In genomic region chr11:14852571-14853177, GRCh38 we compare ENCODE assay signal across 21 cellular contexts. TPM values are rescaled to one million over a fixed set of nuclear protein-coding genes. Genes with fewer than 3 reads are reported as not detected.
DNase-seq lines count a peak whose midpoint lies in the region; ATAC-seq and TF ChIP-seq lines count a peak whose summit lies in the region.
"Had no signal": no experiment of that assay in that cellular context is flagged by ENCODE, and none has a peak within 500 bp of the region (broad histone marks: within the 10 kb centered on the region; RNA-seq: fewer than 3 reads in every experiment).

No MANE protein-coding gene starts in this region.

- DNase-seq in activated CD4-positive, alpha-beta memory T cell treated with anti-CD3 and anti-CD28 coated beads for 36 hours: peak; percentile 20
- DNase-seq in activated CD4-positive, alpha-beta memory T cell treated with anti-CD3 and anti-CD28 coated beads, Interleukin-2, amount 10 ng/mL, durations not matched to agents 7 days and 5 days: no peak
- DNase-seq in ELF-1 (ENCODE audit: low read depth, low spot score) (peak; percentile 2), fibroblast of villous mesenchyme (ENCODE audit: low read depth) (peak; percentile 5), GM19238 (ENCODE audit: insufficient read length, low spot score) (no peak)
- DNase-seq in activated T-helper 1 cell treated with anti-CD3 and anti-CD28 coated beads, Interleukin-12 subunit alpha, Interleukin-12 subunit beta, Interleukin-2, Interleukin-4 antibody, amounts not matched to agents 30 ng/mL and 10 ng/mL and 1 ng/mL, durations not matched to agents 14 hours and 24 hours and 36 hours (ENCODE audit: low spot score): no peak
- DNase-seq in T-helper 2 cell treated with Interferon-gamma antibody and Interleukin-4, amounts not matched to agents 5 μg/mL and 100 μg/mL, for 36 hours (ENCODE audit: low spot score): no peak
- DNase-seq: activated B cell treated with CpG ODN at 0.5 μM for 24 hours; activated naive CD4-positive, alpha-beta T cell treated with anti-CD3 and anti-CD28 coated beads, Interleukin-2, amount 50 U/mL, for 16 hours; DMS79; head of caudate nucleus; MM.1S; NCI-H187; NCI-H510A treated with DMSO at 0.1 percent for 48 hours; right cardiac atrium; SHP77; stimulated activated naive CD4-positive, alpha-beta T cell treated with Interleukin-2 at 50 U/mL for 16 hours; upper lobe of left lung had no signal

- POLR2A ChIA-PET in activated CD4-positive, alpha-beta memory T cell treated with anti-CD3 and anti-CD28 coated beads for 36 hours (lab: Charles Lee): no interaction called here
- POLR2A ChIA-PET in activated CD4-positive, alpha-beta memory T cell treated with anti-CD3 and anti-CD28 coated beads, Interleukin-2, amount 10 ng/mL, durations not matched to agents 7 days and 5 days (lab: Charles Lee): no interaction called here

- H3K9me3 Mint-ChIP-seq in activated CD4-positive, alpha-beta memory T cell treated with anti-CD3 and anti-CD28 coated beads for 36 hours: peaks cover 10% of the 10 kb centered on the region
- H3K9me3 Mint-ChIP-seq in activated CD4-positive, alpha-beta memory T cell treated with anti-CD3 and anti-CD28 coated beads, Interleukin-2, amount 10 ng/mL, durations not matched to agents 7 days and 5 days: peaks cover 2% of the 10 kb centered on the region
- H3K9me3 Mint-ChIP-seq in activated T-helper 1 cell treated with anti-CD3 and anti-CD28 coated beads, Interleukin-12 subunit alpha, Interleukin-12 subunit beta, Interleukin-2, Interleukin-4 antibody, amounts not matched to agents 30 ng/mL and 10 ng/mL and 1 ng/mL, durations not matched to agents 14 hours and 24 hours and 36 hours: peaks cover 23% of the 10 kb centered on the region
- H3K9me3 Mint-ChIP-seq in T-helper 2 cell treated with Interferon-gamma antibody and Interleukin-4, amounts not matched to agents 5 μg/mL and 100 μg/mL, for 36 hours: peaks cover 22% of the 10 kb centered on the region
- H3K9me3 Mint-ChIP-seq: activated B cell treated with CpG ODN at 0.5 μM for 24 hours had no signal

- no peak for ATAC-seq in HG03432 (IDR thresholded peaks at IDR 0.05; ENCODE audit: unreplicated experiment)
- ATAC-seq: right cardiac atrium had no signal

- H3K4me3 ChIP-seq in fibroblast of villous mesenchyme (ENCODE audit: low read depth, low read length): no peak overlapping the region
- H3K4me3 ChIP-seq: BLaER1 treated with 17β-estradiol and CSF1 and Interleukin-3, amounts not matched to agents 10 nM and 100 nM; upper lobe of left lung had no signal

- peaks cover 18% of the 10 kb centered on the region for H3K4me1 Mint-ChIP-seq in activated CD4-positive, alpha-beta memory T cell treated with anti-CD3 and anti-CD28 coated beads for 36 hours (ENCODE audit: low read depth)
- peaks cover 5% of the 10 kb centered on the region for H3K4me1 Mint-ChIP-seq in activated CD4-positive, alpha-beta memory T cell treated with anti-CD3 and anti-CD28 coated beads, Interleukin-2, amount 10 ng/mL, durations not matched to agents 7 days and 5 days
- peaks cover 21% of the 10 kb centered on the region for H3K4me1 Mint-ChIP-seq in activated T-helper 1 cell treated with anti-CD3 and anti-CD28 coated beads, Interleukin-12 subunit alpha, Interleukin-12 subunit beta, Interleukin-2, Interleukin-4 antibody, amounts not matched to agents 30 ng/mL and 10 ng/mL and 1 ng/mL, durations not matched to agents 14 hours and 24 hours and 36 hours (ENCODE audit: low read depth)
- H3K4me1 Mint-ChIP-seq in T-helper 2 cell treated with Interferon-gamma antibody and Interleukin-4, amounts not matched to agents 5 μg/mL and 100 μg/mL, for 36 hours (ENCODE audit: low read depth): peaks cover 4% of the 10 kb centered on the region
- H3K4me1 Mint-ChIP-seq: activated B cell treated with CpG ODN at 0.5 μM for 24 hours had no signal

- H3K4me3 Mint-ChIP-seq in activated CD4-positive, alpha-beta memory T cell treated with anti-CD3 and anti-CD28 coated beads for 36 hours: no peak overlapping the region
- H3K4me3 Mint-ChIP-seq in activated CD4-positive, alpha-beta memory T cell treated with anti-CD3 and anti-CD28 coated beads, Interleukin-2, amount 10 ng/mL, durations not matched to agents 7 days and 5 days: no peak overlapping the region
- H3K4me3 Mint-ChIP-seq in activated T-helper 1 cell treated with anti-CD3 and anti-CD28 coated beads, Interleukin-12 subunit alpha, Interleukin-12 subunit beta, Interleukin-2, Interleukin-4 antibody, amounts not matched to agents 30 ng/mL and 10 ng/mL and 1 ng/mL, durations not matched to agents 14 hours and 24 hours and 36 hours: no peak overlapping the region
- no peak overlapping the region for H3K4me3 Mint-ChIP-seq in T-helper 2 cell treated with Interferon-gamma antibody and Interleukin-4, amounts not matched to agents 5 μg/mL and 100 μg/mL, for 36 hours
- H3K4me3 Mint-ChIP-seq: activated B cell treated with CpG ODN at 0.5 μM for 24 hours; T-helper 1 cell treated with Interleukin-12 subunit alpha and Interleukin-12 subunit beta and Interleukin-4 antibody, amounts not matched to agents 30 μg/mL and 1 μg/mL, for 36 hours had no signal

- H3K27ac Mint-ChIP-seq in activated CD4-positive, alpha-beta memory T cell treated with anti-CD3 and anti-CD28 coated beads for 36 hours: no peak overlapping the region
- H3K27ac Mint-ChIP-seq in activated CD4-positive, alpha-beta memory T cell treated with anti-CD3 and anti-CD28 coated beads, Interleukin-2, amount 10 ng/mL, durations not matched to agents 7 days and 5 days: no peak overlapping the region
- peak overlapping the region; percentile 58 for H3K27ac Mint-ChIP-seq in activated T-helper 1 cell treated with anti-CD3 and anti-CD28 coated beads, Interleukin-12 subunit alpha, Interleukin-12 subunit beta, Interleukin-2, Interleukin-4 antibody, amounts not matched to agents 30 ng/mL and 10 ng/mL and 1 ng/mL, durations not matched to agents 14 hours and 24 hours and 36 hours
- H3K27ac Mint-ChIP-seq in T-helper 2 cell treated with Interferon-gamma antibody and Interleukin-4, amounts not matched to agents 5 μg/mL and 100 μg/mL, for 36 hours: no peak overlapping the region
- H3K27ac Mint-ChIP-seq: activated B cell treated with CpG ODN at 0.5 μM for 24 hours; T-helper 1 cell treated with Interleukin-12 subunit alpha and Interleukin-12 subunit beta and Interleukin-4 antibody, amounts not matched to agents 30 μg/mL and 1 μg/mL, for 36 hours had no signal

- H3K27me3 Mint-ChIP-seq in activated CD4-positive, alpha-beta memory T cell treated with anti-CD3 and anti-CD28 coated beads for 36 hours: no peaks in the 10 kb centered on the region
- H3K27me3 Mint-ChIP-seq in activated CD4-positive, alpha-beta memory T cell treated with anti-CD3 and anti-CD28 coated beads, Interleukin-2, amount 10 ng/mL, durations not matched to agents 7 days and 5 days: no peaks in the 10 kb centered on the region
- no peaks in the 10 kb centered on the region for H3K27me3 Mint-ChIP-seq in activated T-helper 1 cell treated with anti-CD3 and anti-CD28 coated beads, Interleukin-12 subunit alpha, Interleukin-12 subunit beta, Interleukin-2, Interleukin-4 antibody, amounts not matched to agents 30 ng/mL and 10 ng/mL and 1 ng/mL, durations not matched to agents 14 hours and 24 hours and 36 hours (ENCODE audit: insufficient read depth)
- H3K27me3 Mint-ChIP-seq in T-helper 2 cell treated with Interferon-gamma antibody and Interleukin-4, amounts not matched to agents 5 μg/mL and 100 μg/mL, for 36 hours (ENCODE audit: low read depth): no peaks in the 10 kb centered on the region

- intact Hi-C loops in activated CD4-positive, alpha-beta memory T cell treated with anti-CD3 and anti-CD28 coated beads for 36 hours (cut with micrococcal nuclease): no loop called here
- intact Hi-C loops in activated T-helper 1 cell treated with anti-CD3 and anti-CD28 coated beads, Interleukin-12 subunit alpha, Interleukin-12 subunit beta, Interleukin-2, Interleukin-4 antibody, amounts not matched to agents 30 ng/mL and 10 ng/mL and 1 ng/mL, durations not matched to agents 14 hours and 24 hours and 36 hours (cut with micrococcal nuclease): no loop called here

- TF ChIP-seq CTCF in fibroblast of villous mesenchyme (IDR thresholded peaks at IDR 0.05; ENCODE audit: insufficient read depth, low read depth, low read length): no peak

- CTCF ChIA-PET in activated CD4-positive, alpha-beta memory T cell treated with anti-CD3 and anti-CD28 coated beads for 36 hours (lab: Charles Lee): no interaction called here
- CTCF ChIA-PET in activated CD4-positive, alpha-beta memory T cell treated with anti-CD3 and anti-CD28 coated beads, Interleukin-2, amount 10 ng/mL, durations not matched to agents 7 days and 5 days (lab: Charles Lee): no interaction called here

- peaks cover 25% of the 10 kb centered on the region for H3K36me3 Mint-ChIP-seq in activated CD4-positive, alpha-beta memory T cell treated with anti-CD3 and anti-CD28 coated beads for 36 hours
- peaks cover 65% of the 10 kb centered on the region for H3K36me3 Mint-ChIP-seq in activated CD4-positive, alpha-beta memory T cell treated with anti-CD3 and anti-CD28 coated beads, Interleukin-2, amount 10 ng/mL, durations not matched to agents 7 days and 5 days (ENCODE audit: low read depth)
- peaks cover 63% of the 10 kb centered on the region for H3K36me3 Mint-ChIP-seq in activated T-helper 1 cell treated with anti-CD3 and anti-CD28 coated beads, Interleukin-12 subunit alpha, Interleukin-12 subunit beta, Interleukin-2, Interleukin-4 antibody, amounts not matched to agents 30 ng/mL and 10 ng/mL and 1 ng/mL, durations not matched to agents 14 hours and 24 hours and 36 hours (ENCODE audit: low read depth)
- H3K36me3 Mint-ChIP-seq in T-helper 2 cell treated with Interferon-gamma antibody and Interleukin-4, amounts not matched to agents 5 μg/mL and 100 μg/mL, for 36 hours (ENCODE audit: low read depth): peaks cover 71% of the 10 kb centered on the region

RNA-seq across cellular contexts. Expression of gene CYP2R1, which starts 39.4 kb away (rescaled TPM):
- 10 to 100 TPM; 14.6 to 14.8 TPM for total RNA-seq in activated CD4-positive, alpha-beta memory T cell treated with anti-CD3 and anti-CD28 coated beads for 36 hours
- total RNA-seq in activated CD4-positive, alpha-beta memory T cell treated with anti-CD3 and anti-CD28 coated beads, Interleukin-2, amount 10 ng/mL, durations not matched to agents 7 days and 5 days: 10 to 100 TPM; 22.2 TPM
- 13.7 and 14.3 TPM in 2 replicates for total RNA-seq in activated T-helper 1 cell treated with anti-CD3 and anti-CD28 coated beads, Interleukin-12 subunit alpha, Interleukin-12 subunit beta, Interleukin-2, Interleukin-4 antibody, amounts not matched to agents 30 ng/mL and 10 ng/mL and 1 ng/mL, durations not matched to agents 14 hours and 24 hours and 36 hours
- 6.8 and 6.9 TPM in 2 replicates for total RNA-seq in fibroblast of villous mesenchyme

Comparison
In these comparisons a context has a peak if more than half of its experiments do, and no peak if none do; other contexts are left out.
1. DNase-seq: peak in activated CD4-positive, alpha-beta memory T cell treated with anti-CD3 and anti-CD28 coated beads for 36 hours (single experiment), ELF-1 (single experiment) and fibroblast of villous mesenchyme (single experiment); none in activated CD4-positive, alpha-beta memory T cell treated with anti-CD3 and anti-CD28 coated beads, Interleukin-2, amount 10 ng/mL, durations not matched to agents 7 days and 5 days (single experiment), activated T-helper 1 cell treated with anti-CD3 and anti-CD28 coated beads, Interleukin-12 subunit alpha, Interleukin-12 subunit beta, Interleukin-2, Interleukin-4 antibody, amounts not matched to agents 30 ng/mL and 10 ng/mL and 1 ng/mL, durations not matched to agents 14 hours and 24 hours and 36 hours (single experiment), GM19238 (single experiment) and T-helper 2 cell treated with Interferon-gamma antibody and Interleukin-4, amounts not matched to agents 5 μg/mL and 100 μg/mL, for 36 hours (single experiment).